Comparison of ENCODE assay signal across 13 cellular contexts in genomic region chr1:54180666-54181360, GRCh38. TPM values are rescaled to one million over a fixed set of nuclear protein-coding genes. Genes with fewer than 3 reads are reported as not detected.
DNase-seq lines count a peak whose midpoint lies in the region; TF ChIP-seq lines count a peak whose summit lies in the region.
"Had no signal": no experiment of that assay in that cellular context is flagged by ENCODE, and none has a peak within 500 bp of the region (broad histone marks: within the 10 kb centered on the region; RNA-seq: fewer than 3 reads in every experiment).

No MANE protein-coding gene starts in this region.

- no peak overlapping the region for H3K23ac ChIP-seq in H9 (ENCODE audit: insufficient read length, low read depth, low read length)

- no peaks in the 10 kb centered on the region for H3K79me1 ChIP-seq in H9 (ENCODE audit: insufficient read depth, low read depth, low read length, poor library complexity, severe bottlenecking)

- no peak overlapping the region for H4K5ac ChIP-seq in H9 (ENCODE audit: insufficient read length, low read depth, low read length)

- no peak overlapping the region for H2BK12ac ChIP-seq in H9 (ENCODE audit: insufficient read length, low read depth, low read length)

- no peak overlapping the region for H3K9ac ChIP-seq in H9 (ENCODE audit: extremely low read depth, insufficient read length, low read length)

- WGBS in H9 (ENCODE audit: extremely low coverage, insufficient read length, low lambda C conversion rate), result no CpG with 5 or more reads among the region's 5 CpGs

- peak; percentile 60 for DNase-seq in D341Med (ENCODE audit: low spot score)
- DNase-seq in H9, result no peak
- DNase-seq in SJCRH30, result peak; percentile 42 to 54
- peak; percentile 37 for DNase-seq in left kidney (ENCODE audit: low read depth, low spot score)
- DNase-seq in activated CD4-positive, alpha-beta memory T cell treated with anti-CD3 and anti-CD28 coated beads, Interleukin-2, amount 10 ng/mL, durations not matched to agents 7 days and 5 days, result no peak
- DNase-seq in HFFc6, result no peak
- no peak for DNase-seq in nucleus accumbens (lab: John Stamatoyannopoulos, UW)
- DNase-seq: NCI-H1436, NCI-H226 had no signal

- no peak overlapping the region for H4K8ac ChIP-seq in H9 (replicated peaks; ENCODE audit: insufficient read length, low read depth, low read length)

- H4K91ac ChIP-seq in H9 (ENCODE audit: insufficient read length, low read depth, low read length), result no peak overlapping the region

- H2AFZ ChIP-seq in H9 (ENCODE audit: low read length), result no peak overlapping the region
- H2AFZ ChIP-seq: PC-9 had no signal

- H3K4me1 ChIP-seq in H9 (ENCODE audit: insufficient read depth, low read length) (no peaks in the 10 kb centered on the region), SJCRH30 (no peaks in the 10 kb centered on the region; the same call in 1 of the 2 replicates)

- no peak overlapping the region for H3T11ph ChIP-seq in H9 (ENCODE audit: low read length)

- no peak overlapping the region for H3K4ac ChIP-seq in H9 (ENCODE audit: low read depth, low read length)

- H3K27ac Mint-ChIP-seq in H9 (peak overlapping the region in 2 of 3 experiments; percentile 68 to 82; a peak in 3 of 7 replicates), HFFc6 (no peak overlapping the region)
- H3K27ac Mint-ChIP-seq in activated CD4-positive, alpha-beta memory T cell treated with anti-CD3 and anti-CD28 coated beads, Interleukin-2, amount 10 ng/mL, durations not matched to agents 7 days and 5 days, result no peak overlapping the region

- H2AK5ac ChIP-seq in H9 (ENCODE audit: insufficient read length, low read length), result no peak overlapping the region

- peaks cover 2% of the 10 kb centered on the region in 2 experiments for H3K4me1 Mint-ChIP-seq in H9
- H3K4me1 Mint-ChIP-seq in activated CD4-positive, alpha-beta memory T cell treated with anti-CD3 and anti-CD28 coated beads, Interleukin-2, amount 10 ng/mL, durations not matched to agents 7 days and 5 days, result no peaks in the 10 kb centered on the region
- H3K4me1 Mint-ChIP-seq in HFFc6 (ENCODE audit: low read depth), result no peaks in the 10 kb centered on the region

- H3K9me3 ChIP-seq in H9 (ENCODE audit: control insufficient read depth, low read depth, low read length) (no peaks in the 10 kb centered on the region), SJCRH30 (replicated peaks) (no peaks in the 10 kb centered on the region)

- no peak overlapping the region for H3K18ac ChIP-seq in H9 (ENCODE audit: insufficient read length, low read depth, low read length)

- H3K79me2 ChIP-seq in H9 (ENCODE audit: insufficient read depth, low read length), result no peaks in the 10 kb centered on the region

- no peak overlapping the region for H2BK5ac ChIP-seq in H9 (ENCODE audit: insufficient read length, low read length)

- no peak overlapping the region for H2BK120ac ChIP-seq in H9 (ENCODE audit: low read depth, low read length, poor library complexity, severe bottlenecking)

- peaks cover 3 to 6% (median 4%) of the 10 kb centered on the region in 3 experiments; a peak in 6 of 7 replicates for H3K36me3 Mint-ChIP-seq in H9 (ENCODE audit: insufficient read depth in 1 of 3, low read depth in 3 of 3)
- peaks cover 11% of the 10 kb centered on the region for H3K36me3 Mint-ChIP-seq in activated CD4-positive, alpha-beta memory T cell treated with anti-CD3 and anti-CD28 coated beads, Interleukin-2, amount 10 ng/mL, durations not matched to agents 7 days and 5 days (ENCODE audit: low read depth)
- H3K36me3 Mint-ChIP-seq in HFFc6 (ENCODE audit: low read depth), result peaks cover 2% of the 10 kb centered on the region

- H2BK20ac ChIP-seq in H9 (ENCODE audit: low read depth, low read length, poor library complexity, severe bottlenecking), result no peak overlapping the region

- no peak overlapping the region for H3K4me2 ChIP-seq in H9 (ENCODE audit: insufficient read depth, insufficient read length, low read length)
- H3K4me2 ChIP-seq: PC-9 had no signal

- no peaks in the 10 kb centered on the region; a peak in 1 of 5 replicates for H3K9me3 Mint-ChIP-seq in H9
- no peaks in the 10 kb centered on the region for H3K9me3 Mint-ChIP-seq in activated CD4-positive, alpha-beta memory T cell treated with anti-CD3 and anti-CD28 coated beads, Interleukin-2, amount 10 ng/mL, durations not matched to agents 7 days and 5 days
- no peaks in the 10 kb centered on the region for H3K9me3 Mint-ChIP-seq in HFFc6

- H3K27me3 Mint-ChIP-seq in H9 (ENCODE audit: low read depth), result peaks cover 2% of the 10 kb centered on the region; the same call in 1 of the 2 replicates
- H3K27me3 Mint-ChIP-seq in activated CD4-positive, alpha-beta memory T cell treated with anti-CD3 and anti-CD28 coated beads, Interleukin-2, amount 10 ng/mL, durations not matched to agents 7 days and 5 days, result no peaks in the 10 kb centered on the region
- peaks cover 4% of the 10 kb centered on the region for H3K27me3 Mint-ChIP-seq in HFFc6 (ENCODE audit: insufficient read depth)

- CTCF ChIA-PET in activated CD4-positive, alpha-beta memory T cell treated with anti-CD3 and anti-CD28 coated beads, Interleukin-2, amount 10 ng/mL, durations not matched to agents 7 days and 5 days (lab: Charles Lee), result interaction anchor here (0.6 to 3.0 kb wide), 23 partner anchors 7 to 626 kb away, joined by 3 to 21 read pairs (median 3); partner anchors contain the start of genes CYB5RL and MRPL37

- TF ChIP-seq CTCF in H9 (conservative IDR thresholded peaks at IDR 0.05) (no peak), HFFc6 (IDR thresholded peaks at IDR 0.05) (no peak)

- no peak overlapping the region for H3K56ac ChIP-seq in H9 (ENCODE audit: insufficient read length, low read depth, low read length)

- H3K14ac ChIP-seq in H9 (ENCODE audit: insufficient read depth, low read length), result no peak overlapping the region

- H3K27me3 ChIP-seq in H9 (ENCODE audit: insufficient read depth, low read length), result no peaks in the 10 kb centered on the region
- no peaks in the 10 kb centered on the region for H3K27me3 ChIP-seq in SJCRH30

- H4K20me1 ChIP-seq in H9 (ENCODE audit: control insufficient read depth, insufficient read depth, insufficient read length), result no peaks in the 10 kb centered on the region

- H2BK15ac ChIP-seq in H9 (ENCODE audit: low read depth, low read length), result no peak overlapping the region

- H3K27ac ChIP-seq in H9 (ENCODE audit: insufficient read length, low read depth, low read length) (no peak overlapping the region), SJCRH30 (peak overlapping the region; percentile 2; the same call in 1 of the 2 replicates)
- H3K27ac ChIP-seq: PC-9 had no signal

- no peaks in the 10 kb centered on the region; the same call in 1 of the 2 replicates for H3K36me3 ChIP-seq in SJCRH30

- no peaks in the 10 kb centered on the region for H3K23me2 ChIP-seq in H9 (ENCODE audit: insufficient read length, low read depth, low read length, poor library complexity, severe bottlenecking)

- H3K4me3 Mint-ChIP-seq in H9 (no peak overlapping the region), HFFc6 (no peak overlapping the region)
- no peak overlapping the region for H3K4me3 Mint-ChIP-seq in activated CD4-positive, alpha-beta memory T cell treated with anti-CD3 and anti-CD28 coated beads, Interleukin-2, amount 10 ng/mL, durations not matched to agents 7 days and 5 days
- H3K4me3 Mint-ChIP-seq: CD14-positive monocyte had no signal

- H3K4me3 ChIP-seq in SJCRH30, result no peak overlapping the region
- H3K4me3 ChIP-seq: PC-9 had no signal

- POLR2A ChIA-PET in activated CD4-positive, alpha-beta memory T cell treated with anti-CD3 and anti-CD28 coated beads, Interleukin-2, amount 10 ng/mL, durations not matched to agents 7 days and 5 days (lab: Charles Lee), result interaction anchor here (1.1 to 2.1 kb wide), 2 partner anchors 18 to 226 kb away, joined by 4 to 8 read pairs; partner anchors contain the start of genes CYB5RL, MRPL37 and SSBP3

RNA-seq across cellular contexts. Expression of gene CYB5RL, which starts 19.0 kb away (rescaled TPM):
- total RNA-seq in H9 (2021), result 12.3 and 12.6 TPM in 2 replicates
- total RNA-seq in SJCRH30 (2014; rRNA removed; shearing (Covaris generic)), result 6.4 and 7.0 TPM in 2 replicates
- 10 to 100 TPM in 1 of 2 experiments, 1 to 10 TPM in 1; 8.9 to 10.0 TPM for total RNA-seq in activated CD4-positive, alpha-beta memory T cell treated with anti-CD3 and anti-CD28 coated beads, Interleukin-2, amount 10 ng/mL, durations not matched to agents 7 days and 5 days
- 1 to 10 TPM; 4.5 to 6.1 (median 5.2) TPM for total RNA-seq in HFFc6 (2021; fragmentation: NEBNext Ultra II Directional; extraction: Animal tissue kit (Norgen Biotek cat#: 25700))

RNA-seq across cellular contexts. Expression of gene MRPL37, which starts 19.2 kb away (rescaled TPM):
- 123 and 125 TPM in 2 replicates for total RNA-seq in H9 (2021)
- 139 and 142 TPM in 2 replicates for total RNA-seq in SJCRH30 (2014; rRNA removed; shearing (Covaris generic))
- 10 to 100 TPM; 88.0 to 91.9 TPM for total RNA-seq in activated CD4-positive, alpha-beta memory T cell treated with anti-CD3 and anti-CD28 coated beads, Interleukin-2, amount 10 ng/mL, durations not matched to agents 7 days and 5 days
- total RNA-seq in HFFc6 (2021; fragmentation: NEBNext Ultra II Directional; extraction: Animal tissue kit (Norgen Biotek cat#: 25700)), result 100 to 1,000 TPM; 119 to 135 (median 126) TPM

RNA-seq across cellular contexts. Expression of gene CDCP2, which starts 28.0 kb away (rescaled TPM):
- total RNA-seq in H9 (2021), result not detected in 2 replicates
- not detected in 2 replicates for total RNA-seq in SJCRH30 (2014; rRNA removed; shearing (Covaris generic))
- total RNA-seq in activated CD4-positive, alpha-beta memory T cell treated with anti-CD3 and anti-CD28 coated beads, Interleukin-2, amount 10 ng/mL, durations not matched to agents 7 days and 5 days, result not detected
- total RNA-seq in HFFc6 (2021; fragmentation: NEBNext Ultra II Directional; extraction: Animal tissue kit (Norgen Biotek cat#: 25700)), result not detected
- total RNA-seq: H1, PC-9, SK-MEL-5 had no signal

Comparison
In these comparisons a context has a peak if more than half of its experiments do, and no peak if none do; other contexts are left out.
1. DNase-seq: peak in D341Med (single experiment), SJCRH30 (2 of 2) and left kidney (single experiment); none in H9 (single experiment), activated CD4-positive, alpha-beta memory T cell treated with anti-CD3 and anti-CD28 coated beads, Interleukin-2, amount 10 ng/mL, durations not matched to agents 7 days and 5 days (single experiment), HFFc6 (single experiment) and nucleus accumbens (0 of 56).
2. H3K27ac Mint-ChIP-seq: peak in H9 (2 of 3); none in activated CD4-positive, alpha-beta memory T cell treated with anti-CD3 and anti-CD28 coated beads, Interleukin-2, amount 10 ng/mL, durations not matched to agents 7 days and 5 days (single experiment) and HFFc6 (single experiment).